8 cellular contexts compared by ENCODE assay signal in genomic region chr3:13420817-13421755, GRCh38. TPM values are rescaled to one million over a fixed set of nuclear protein-coding genes. Genes with fewer than 3 reads are reported as not detected.
A peak's percentile ranks its signal among the peaks of the same experiment; 100 is the strongest.
DNase-seq lines count a peak whose midpoint lies in the region; ATAC-seq and TF ChIP-seq lines count a peak whose summit lies in the region.

No MANE protein-coding gene starts in this region.

- DNase-seq in NCI-H2196 (lab: John Stamatoyannopoulos, UW; ENCODE audit: unreplicated experiment): peak; percentile 4
- DNase-seq in NCI-H2196 treated with DMSO at 0.1 percent for 48 hours (lab: John Stamatoyannopoulos, UW; ENCODE audit: unreplicated experiment): no peak
- peak; percentile 90 for DNase-seq in OCI-LY7 (ENCODE audit: low spot score)
- peak; percentile 78 for DNase-seq in activated T-helper 2 cell treated with anti-CD3 and anti-CD28 coated beads, Interferon-gamma antibody, Interleukin-2, Interleukin-4, amounts not matched to agents 10 μg/mL and 5 μg/mL and 100 μg/mL, durations not matched to agents 14 hours and 24 hours and 36 hours (ENCODE audit: low spot score)
- DNase-seq in left lung: peak in 1 of 2 donors; percentile 67
- DNase-seq in stimulated activated CD8-positive, alpha-beta memory T cell treated with anti-CD3 and anti-CD28 coated beads, Interleukin-15, amount 100 ng/mL, for 48 hours (ENCODE audit: low read depth in 2 of 2): peak; percentile 61 to 76

- H3K36me3 ChIP-seq in OCI-LY7 (ENCODE audit: insufficient read depth, low read length) (peaks cover 33% of the 10 kb centered on the region), left lung (no peaks in the 10 kb centered on the region)

- peaks cover 64% of the 10 kb centered on the region for H3K4me1 Mint-ChIP-seq in activated T-helper 2 cell treated with anti-CD3 and anti-CD28 coated beads, Interferon-gamma antibody, Interleukin-2, Interleukin-4, amounts not matched to agents 10 μg/mL and 5 μg/mL and 100 μg/mL, durations not matched to agents 14 hours and 24 hours and 36 hours (ENCODE audit: low read depth)

- 0 out of 2 replicates have a peak, but pooled peaks have one; percentile 13 for TF ChIP-seq CTCF in OCI-LY7 (conservative IDR thresholded peaks at IDR 0.05; ENCODE audit: low read length)
- no peak for TF ChIP-seq CTCF in left lung (IDR thresholded peaks at IDR 0.05)

- CTCF ChIA-PET in OCI-LY7 (lab: Charles Lee; ENCODE audit: unreplicated experiment): no interaction called here

- peaks cover 23% of the 10 kb centered on the region for H4K20me1 ChIP-seq in OCI-LY7 (ENCODE audit: insufficient read depth, low read length)

- H3K9me3 Mint-ChIP-seq in activated T-helper 2 cell treated with anti-CD3 and anti-CD28 coated beads, Interferon-gamma antibody, Interleukin-2, Interleukin-4, amounts not matched to agents 10 μg/mL and 5 μg/mL and 100 μg/mL, durations not matched to agents 14 hours and 24 hours and 36 hours: no peaks in the 10 kb centered on the region

- intact Hi-C loops in OCI-LY7 (cut with micrococcal nuclease; ENCODE audit: unreplicated experiment): loop anchor here (1.0 to 2.0 kb wide), 3 partner anchors 7 to 404 kb away; no protein-coding TSS in a partner anchor
- intact Hi-C loops in activated T-helper 2 cell treated with anti-CD3 and anti-CD28 coated beads, Interferon-gamma antibody, Interleukin-2, Interleukin-4, amounts not matched to agents 10 μg/mL and 5 μg/mL and 100 μg/mL, durations not matched to agents 14 hours and 24 hours and 36 hours (cut with micrococcal nuclease): loop anchor here (1.0 to 10.0 kb wide), 3 partner anchors 30 to 704 kb away; partner anchors contain the start of genes CHCHD4 and TMEM43
- intact Hi-C loops in left lung (cut with DNase I): no loop called here

- peak; percentile 41 for ATAC-seq in left lung
- no peak for ATAC-seq in HG02623 (IDR thresholded peaks at IDR 0.05; ENCODE audit: unreplicated experiment)
- ATAC-seq in GM18511 (IDR thresholded peaks at IDR 0.05; ENCODE audit: unreplicated experiment): no peak

- H3K79me2 ChIP-seq in OCI-LY7 (ENCODE audit: insufficient read depth, low read depth, low read length): peaks cover 49% of the 10 kb centered on the region

- BruUV-seq in OCI-LY7 (replicated peaks; lab: Mats Ljungman, UMichigan): TSS peak; percentile 85

- peak overlapping the region; percentile 78 for H2AFZ ChIP-seq in OCI-LY7 (ENCODE audit: low read length)

- H3K4me3 Mint-ChIP-seq in activated T-helper 2 cell treated with anti-CD3 and anti-CD28 coated beads, Interferon-gamma antibody, Interleukin-2, Interleukin-4, amounts not matched to agents 10 μg/mL and 5 μg/mL and 100 μg/mL, durations not matched to agents 14 hours and 24 hours and 36 hours (ENCODE audit: low read depth): peak overlapping the region; percentile 88

- H3K36me3 Mint-ChIP-seq in activated T-helper 2 cell treated with anti-CD3 and anti-CD28 coated beads, Interferon-gamma antibody, Interleukin-2, Interleukin-4, amounts not matched to agents 10 μg/mL and 5 μg/mL and 100 μg/mL, durations not matched to agents 14 hours and 24 hours and 36 hours (ENCODE audit: low read depth): peaks cover 26% of the 10 kb centered on the region

- H3K9me3 ChIP-seq in OCI-LY7 (ENCODE audit: low read length): peaks cover 6% of the 10 kb centered on the region; the same call in 1 of the 2 replicates
- no peaks in the 10 kb centered on the region for H3K9me3 ChIP-seq in left lung

- H3K27ac Mint-ChIP-seq in activated T-helper 2 cell treated with anti-CD3 and anti-CD28 coated beads, Interferon-gamma antibody, Interleukin-2, Interleukin-4, amounts not matched to agents 10 μg/mL and 5 μg/mL and 100 μg/mL, durations not matched to agents 14 hours and 24 hours and 36 hours: peak overlapping the region; percentile 99

- H3K9me2 ChIP-seq in OCI-LY7 (ENCODE audit: insufficient read depth, low read length): no peaks in the 10 kb centered on the region

- POLR2A ChIA-PET in OCI-LY7 (lab: Charles Lee): interaction anchor here (1.2 to 6.3 kb wide), 2 partner anchors 19 to 30 kb away, joined by 4 to 61 read pairs; no protein-coding TSS in a partner anchor

- H3K4me1 ChIP-seq in OCI-LY7 (ENCODE audit: insufficient read depth, low read length, poor library complexity, severe bottlenecking): peaks cover 69% of the 10 kb centered on the region
- peaks cover 5 to 53% of the 10 kb centered on the region in 2 donors for H3K4me1 ChIP-seq in left lung

- H3K27me3 Mint-ChIP-seq in activated T-helper 2 cell treated with anti-CD3 and anti-CD28 coated beads, Interferon-gamma antibody, Interleukin-2, Interleukin-4, amounts not matched to agents 10 μg/mL and 5 μg/mL and 100 μg/mL, durations not matched to agents 14 hours and 24 hours and 36 hours (ENCODE audit: low read depth): no peaks in the 10 kb centered on the region

- H3K27ac ChIP-seq in OCI-LY7 (ENCODE audit: low read depth, low read length, poor library complexity, severe bottlenecking) (peak overlapping the region; percentile 91), left lung (peak overlapping the region; percentile 39 to 64)

- H3K4me2 ChIP-seq in OCI-LY7 (ENCODE audit: low read length): peak overlapping the region; percentile 93

- H3K27me3 ChIP-seq in left lung: peaks cover 0 to 9% of the 10 kb centered on the region in 2 donors

- H3K4me3 ChIP-seq in OCI-LY7 (ENCODE audit: low read depth, low read length, poor library complexity, severe bottlenecking) (peak overlapping the region; percentile 98), left lung (peak overlapping the region; percentile 37 to 65)

RNA-seq across cellular contexts. Expression of gene NUP210, which starts 1.0 kb away (rescaled TPM):
- 165 and 195 TPM in 2 replicates for total RNA-seq in OCI-LY7 (2014; rRNA removed; shearing (Covaris generic))
- total RNA-seq in OCI-LY7 (2022): 231 and 232 TPM in 2 replicates
- total RNA-seq in activated T-helper 2 cell treated with anti-CD3 and anti-CD28 coated beads, Interferon-gamma antibody, Interleukin-2, Interleukin-4, amounts not matched to agents 10 μg/mL and 5 μg/mL and 100 μg/mL, durations not matched to agents 14 hours and 24 hours and 36 hours: 143 and 148 TPM in 2 replicates
- 10 to 100 TPM; 17.7 to 23.5 TPM for total RNA-seq in left lung

RNA-seq across cellular contexts. Expression of gene HDAC11, which starts 59.0 kb away (rescaled TPM):
- 0.18 and 1.1 TPM in 2 replicates for total RNA-seq in OCI-LY7 (2014; rRNA removed; shearing (Covaris generic))
- total RNA-seq in OCI-LY7 (2022) (0.74 and 1.3 TPM in 2 replicates), left lung (10 to 100 TPM; 14.0 to 22.0 TPM)
- total RNA-seq in activated T-helper 2 cell treated with anti-CD3 and anti-CD28 coated beads, Interferon-gamma antibody, Interleukin-2, Interleukin-4, amounts not matched to agents 10 μg/mL and 5 μg/mL and 100 μg/mL, durations not matched to agents 14 hours and 24 hours and 36 hours: 1.7 and 2.6 TPM in 2 replicates

Comparison
In these comparisons a context has a peak if more than half of its experiments do, and no peak if none do; other contexts are left out.
1. intact Hi-C loops: an anchor here in OCI-LY7 (1.0 to 2.0 kb wide) and activated T-helper 2 cell treated with anti-CD3 and anti-CD28 coated beads, Interferon-gamma antibody, Interleukin-2, Interleukin-4, amounts not matched to agents 10 μg/mL and 5 μg/mL and 100 μg/mL, durations not matched to agents 14 hours and 24 hours and 36 hours (1.0 to 10.0 kb wide); none called in left lung.